In genomic region chr10:81820418-81820817, GRCh38 we compare ENCODE assay signal across 13 cellular contexts. TPM values are rescaled to one million over a fixed set of nuclear protein-coding genes. Genes with fewer than 3 reads are reported as not detected.
A peak's percentile ranks its signal among the peaks of the same experiment; 100 is the strongest.
DNase-seq lines count a peak whose midpoint lies in the region; ATAC-seq, FAIRE-seq and TF ChIP-seq lines count a peak whose summit lies in the region.
"Had no signal": no experiment of that assay in that cellular context is flagged by ENCODE, and none has a peak within 500 bp of the region (broad histone marks: within the 10 kb centered on the region; RNA-seq: fewer than 3 reads in every experiment).

No MANE protein-coding gene starts in this region.

- H3K4me3 ChIP-seq in Caco-2 (ENCODE audit: low read depth, low read length) = no peak overlapping the region
- H3K4me3 ChIP-seq in RWPE2 (ENCODE audit: severe bottlenecking) = no peak overlapping the region
- H3K4me3 ChIP-seq: SJSA1, transverse colon had no signal

- no peak overlapping the region for H3K4me3 Mint-ChIP-seq in Caco-2 (ENCODE audit: unreplicated experiment)

- no peaks in the 10 kb centered on the region for H3K27me3 Mint-ChIP-seq in Caco-2 (ENCODE audit: insufficient read depth, unreplicated experiment)

- peaks cover 9% of the 10 kb centered on the region for H3K9me3 Mint-ChIP-seq in Caco-2 (ENCODE audit: unreplicated experiment)

- no peaks in the 10 kb centered on the region for H3K36me3 ChIP-seq in Caco-2 (ENCODE audit: control insufficient read depth, insufficient read depth, low read length)
- H3K36me3 ChIP-seq in RWPE2 (ENCODE audit: low read depth) = no peaks in the 10 kb centered on the region
- H3K36me3 ChIP-seq: SJSA1, transverse colon had no signal

- H3K36me3 Mint-ChIP-seq in Caco-2 (ENCODE audit: insufficient read depth, unreplicated experiment) = no peaks in the 10 kb centered on the region

- H3K4me1 ChIP-seq in Caco-2 (no peaks in the 10 kb centered on the region), RWPE2 (ENCODE audit: insufficient read depth, poor library complexity, severe bottlenecking) (no peaks in the 10 kb centered on the region)
- H3K4me1 ChIP-seq: SJSA1, transverse colon had no signal

- CTCF ChIA-PET in Caco-2 (lab: Charles Lee) = interaction anchor here (0.5 to 1.0 kb wide), 3 partner anchors 149 to 641 kb away, joined by 3 to 8 read pairs (median 3); no protein-coding TSS in a partner anchor

- no peak for FAIRE-seq in H54 (lab: Jason Lieb, UNC)

- peak in 1 of 2 experiments; percentile 14 for DNase-seq in Caco-2
- peak; percentile 4 for DNase-seq in H54 (ENCODE audit: insufficient read length, low spot score)
- no peak for DNase-seq in RWPE2 (ENCODE audit: low spot score)
- peak; percentile 75 for DNase-seq in left kidney (ENCODE audit: low read depth, low spot score)
- no peak for DNase-seq in mesenteric fat pad (ENCODE audit: low spot score)
- no peak for DNase-seq in posterior vena cava (ENCODE audit: low spot score)
- DNase-seq: anterior cingulate cortex, DMS153, erythroblast, transverse colon had no signal

- POLR2A ChIA-PET in Caco-2 (lab: Charles Lee) = no interaction called here

- BruUV-seq in Caco-2 (replicated peaks; lab: Mats Ljungman, UMichigan) = no TSS peak

- no peak for TF ChIP-seq POLR2A in H54 (IDR thresholded peaks at IDR 0.05; ENCODE audit: low read depth, low read length)

- H3K9me3 ChIP-seq in Caco-2 (no peaks in the 10 kb centered on the region), RWPE2 (ENCODE audit: severe bottlenecking) (no peaks in the 10 kb centered on the region)
- H3K9me3 ChIP-seq: transverse colon had no signal

- H3K27me3 ChIP-seq in Caco-2 (replicated peaks; ENCODE audit: control insufficient read depth, insufficient read depth, low read length) = no peaks in the 10 kb centered on the region
- no peaks in the 10 kb centered on the region for H3K27me3 ChIP-seq in RWPE2 (ENCODE audit: insufficient read depth, poor library complexity, severe bottlenecking)
- H3K27me3 ChIP-seq: SJSA1, transverse colon had no signal

- intact Hi-C loops in Caco-2 (cut with micrococcal nuclease; ENCODE audit: unreplicated experiment) = loop anchor here (1.0 kb wide), 2 partner anchors 135 to 406 kb away; no protein-coding TSS in a partner anchor
- intact Hi-C loops in posterior vena cava (cut with DNase I) = no loop called here

- H3K27ac ChIP-seq in RWPE2 (ENCODE audit: poor library complexity, severe bottlenecking) = no peak overlapping the region
- H3K27ac ChIP-seq: SJSA1, transverse colon had no signal

- TF ChIP-seq CTCF in Caco-2 (IDR thresholded peaks at IDR 0.05; ENCODE audit: insufficient read depth in 1 of 2, low read depth in 1 of 2, low read length in 1 of 2, severe bottlenecking in 1 of 2, unreplicated experiment in 1 of 2) (peak; percentile 28 to 50), RWPE2 (IDR thresholded peaks at IDR 0.05; ENCODE audit: poor library complexity, severe bottlenecking) (peak; percentile 39)

- ATAC-seq in RWPE2 (ENCODE audit: low read depth) (peak; percentile 75), HG02571 (IDR thresholded peaks at IDR 0.05; ENCODE audit: unreplicated experiment) (no peak), HG03378 (IDR thresholded peaks at IDR 0.05; ENCODE audit: unreplicated experiment) (no peak)

- no peaks in the 10 kb centered on the region for H3K4me1 Mint-ChIP-seq in Caco-2 (ENCODE audit: low read depth, unreplicated experiment)

- H3K27ac Mint-ChIP-seq in Caco-2 (ENCODE audit: unreplicated experiment) = no peak overlapping the region

RNA-seq across cellular contexts. Expression of gene NRG3, which starts 54.6 kb away (rescaled TPM):
- total RNA-seq in Caco-2 (2022) = 0.66 and 1.1 TPM in 2 replicates
- 0.19 TPM for total RNA-seq in mesenteric fat pad
- total RNA-seq in posterior vena cava = 1 to 10 TPM in 1 of 2 donors, under 1 TPM in 1; 0.93 to 1.5 TPM
- total RNA-seq: SJSA1 had no signal

Comparison
In these comparisons a context has a peak if more than half of its experiments do, and no peak if none do; other contexts are left out.
1. DNase-seq: peak in H54 (single experiment) and left kidney (single experiment); none in RWPE2 (single experiment), mesenteric fat pad (single experiment) and posterior vena cava (single experiment).